1 cellular context compared by ENCODE assay signal in the genomic region with DNA sequence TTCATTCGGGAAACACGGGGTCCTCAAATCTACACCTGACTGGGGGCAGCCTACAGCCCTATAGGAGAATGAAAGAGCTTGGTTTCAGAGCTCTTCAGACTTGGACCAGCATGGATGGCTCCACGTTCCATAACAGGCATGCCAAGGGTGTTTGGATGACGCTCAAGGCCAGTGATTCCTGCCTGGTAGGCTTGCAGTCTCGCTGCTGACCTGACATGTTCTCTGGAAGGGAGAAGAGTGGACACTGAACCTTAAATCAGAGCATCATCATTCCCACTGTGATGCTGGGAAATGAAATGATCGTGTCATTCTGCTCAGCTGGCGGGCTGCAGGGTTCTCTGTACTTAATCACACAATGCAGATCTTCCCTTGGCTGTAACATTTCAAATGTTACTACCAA.
TF ChIP-seq lines count a peak whose summit lies in the region.

No MANE protein-coding gene starts in this region.

TF ChIP-seq in GM12878, 131 proteins besides CTCF, POLR2A, EP300 and RAD21 (continued from another document):
- TF ChIP-seq, protein P1, sequence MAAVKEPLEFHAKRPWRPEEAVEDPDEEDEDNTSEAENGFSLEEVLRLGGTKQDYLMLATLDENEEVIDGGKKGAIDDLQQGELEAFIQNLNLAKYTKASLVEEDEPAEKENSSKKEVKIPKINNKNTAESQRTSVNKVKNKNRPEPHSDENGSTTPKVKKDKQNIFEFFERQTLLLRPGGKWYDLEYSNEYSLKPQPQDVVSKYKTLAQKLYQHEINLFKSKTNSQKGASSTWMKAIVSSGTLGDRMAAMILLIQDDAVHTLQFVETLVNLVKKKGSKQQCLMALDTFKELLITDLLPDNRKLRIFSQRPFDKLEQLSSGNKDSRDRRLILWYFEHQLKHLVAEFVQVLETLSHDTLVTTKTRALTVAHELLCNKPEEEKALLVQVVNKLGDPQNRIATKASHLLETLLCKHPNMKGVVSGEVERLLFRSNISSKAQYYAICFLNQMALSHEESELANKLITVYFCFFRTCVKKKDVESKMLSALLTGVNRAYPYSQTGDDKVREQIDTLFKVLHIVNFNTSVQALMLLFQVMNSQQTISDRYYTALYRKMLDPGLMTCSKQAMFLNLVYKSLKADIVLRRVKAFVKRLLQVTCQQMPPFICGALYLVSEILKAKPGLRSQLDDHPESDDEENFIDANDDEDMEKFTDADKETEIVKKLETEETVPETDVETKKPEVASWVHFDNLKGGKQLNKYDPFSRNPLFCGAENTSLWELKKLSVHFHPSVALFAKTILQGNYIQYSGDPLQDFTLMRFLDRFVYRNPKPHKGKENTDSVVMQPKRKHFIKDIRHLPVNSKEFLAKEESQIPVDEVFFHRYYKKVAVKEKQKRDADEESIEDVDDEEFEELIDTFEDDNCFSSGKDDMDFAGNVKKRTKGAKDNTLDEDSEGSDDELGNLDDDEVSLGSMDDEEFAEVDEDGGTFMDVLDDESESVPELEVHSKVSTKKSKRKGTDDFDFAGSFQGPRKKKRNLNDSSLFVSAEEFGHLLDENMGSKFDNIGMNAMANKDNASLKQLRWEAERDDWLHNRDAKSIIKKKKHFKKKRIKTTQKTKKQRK (IDR thresholded peaks at IDR 0.05; ENCODE audit: low read depth, low read length): no peak
- TF ChIP-seq PML (IDR thresholded peaks at IDR 0.05; ENCODE audit: low read length): no peak
